In genomic region chr4:18292411-18292810, GRCh38 we compare ENCODE assay signal across 27 cellular contexts.
"Had no signal": no experiment of that assay in that cellular context is flagged by ENCODE, and none has a peak within 500 bp of the region (broad histone marks: within the 10 kb centered on the region; RNA-seq: fewer than 3 reads in every experiment).

No MANE protein-coding gene starts in this region.

- H3K4me3 ChIP-seq: stomach, suprapubic skin, testis, thoracic aorta, thyroid gland, tibial artery, tibial nerve, transverse colon, upper lobe of left lung, upper lobe of right lung, uterus, vagina had no signal

- H3K36me3 ChIP-seq: stomach, suprapubic skin, thoracic aorta, thyroid gland, tibial artery, tibial nerve, transverse colon, upper lobe of left lung, upper lobe of right lung, uterus, vagina had no signal

- H3K9me3 Mint-ChIP-seq: stimulated activated memory B cell treated with anti-CD40 and anti-IgM and Interleukin-4, amounts not matched to agents 10 μg/mL and 1 μg/mL and 100 μg/mL, for 72 hours; stimulated activated naive CD8-positive, alpha-beta T cell treated with anti-CD3 and anti-CD28 coated beads, Interleukin-15, amount 100 ng/mL, for 72 hours; stimulated activated naive CD8-positive, alpha-beta T cell treated with anti-CD3 and anti-CD28 coated beads, Interleukin-15, Interleukin-2, amounts not matched to agents 100 ng/mL and 50 ng/mL, for 24 hours; type B pancreatic cell had no signal

- H3K4me1 ChIP-seq: stomach, suprapubic skin, testis, thyroid gland, tibial artery, tibial nerve, transverse colon, upper lobe of left lung, upper lobe of right lung, uterus, vagina had no signal

- H3K27ac ChIP-seq: stomach, suprapubic skin, testis, thoracic aorta, thyroid gland, tibial artery, tibial nerve, transverse colon, upper lobe of left lung, upper lobe of right lung, uterus, vagina had no signal

- H3K4me1 Mint-ChIP-seq: stimulated activated effector memory CD8-positive, alpha-beta T cell treated with anti-CD3 and anti-CD28 coated beads, Interleukin-12 subunit alpha, Interleukin-12 subunit beta, amount 100 ng/mL, for 72 hours; stimulated activated memory B cell treated with anti-CD40 and anti-IgM and Interleukin-4, amounts not matched to agents 10 μg/mL and 1 μg/mL and 100 μg/mL, for 72 hours; stimulated activated naive B cell treated with anti-CD40 and anti-IgM and Interleukin-4, amounts not matched to agents 10 μg/mL and 1 μg/mL and 100 μg/mL, for 72 hours; stimulated activated naive CD8-positive, alpha-beta T cell treated with anti-CD3 and anti-CD28 coated beads, Interleukin-15, amount 100 ng/mL, for 72 hours had no signal

- DNase-seq: stimulated activated CD4-positive, alpha-beta T cell treated with anti-CD3 and anti-CD28 coated beads, Interleukin-2, amount 100 ng/mL, for 48 hours; stimulated activated CD4-positive, alpha-beta T cell treated with anti-CD3 and anti-CD28 coated beads, Interleukin-4, amount 100 ng/mL, for 1 hour; stimulated activated CD4-positive, alpha-beta T cell treated with anti-CD3 and anti-CD28 coated beads, Interleukin-4, amount 100 ng/mL, for 24 hours; stimulated activated CD4-positive, alpha-beta T cell treated with anti-CD3 and anti-CD28 coated beads, Interleukin-4, amount 100 ng/mL, for 4 hours; stimulated activated CD8-positive, alpha-beta memory T cell treated with anti-CD3 and anti-CD28 coated beads, Interleukin-4, amount 100 ng/mL, for 48 hours; stimulated activated naive B cell treated with anti-CD40 and anti-IgM and Interleukin-4, amounts not matched to agents 10 μg/mL and 1 μg/mL and 100 μg/mL, for 72 hours; stimulated activated naive CD4-positive, alpha-beta T cell; stimulated activated naive CD4-positive, alpha-beta T cell treated with Interleukin-2 at 50 U/mL for 16 hours; stimulated activated naive CD8-positive, alpha-beta T cell treated with anti-CD3 and anti-CD28 coated beads, Interleukin-15, amount 100 ng/mL, for 72 hours; stimulated activated naive CD8-positive, alpha-beta T cell treated with anti-CD3 and anti-CD28 coated beads, Interleukin-15, Interleukin-2, amounts not matched to agents 100 U/mL and 50 U/mL, for 24 hours; stomach; substantia nigra; testis; thyroid gland; tibial artery; transverse colon; upper lobe of left lung; upper lobe of right lung; uterus had no signal

- H3K27ac Mint-ChIP-seq: stimulated activated effector memory CD8-positive, alpha-beta T cell treated with anti-CD3 and anti-CD28 coated beads, Interleukin-12 subunit alpha, Interleukin-12 subunit beta, amount 100 ng/mL, for 72 hours; stimulated activated memory B cell treated with anti-CD40 and anti-IgM and Interleukin-4, amounts not matched to agents 10 μg/mL and 1 μg/mL and 100 μg/mL, for 72 hours; stimulated activated naive B cell treated with anti-CD40 and anti-IgM and Interleukin-4, amounts not matched to agents 10 μg/mL and 1 μg/mL and 100 μg/mL, for 72 hours; stimulated activated naive CD8-positive, alpha-beta T cell treated with anti-CD3 and anti-CD28 coated beads, Interleukin-15, amount 100 ng/mL, for 72 hours; stimulated activated naive CD8-positive, alpha-beta T cell treated with anti-CD3 and anti-CD28 coated beads, Interleukin-15, Interleukin-2, amounts not matched to agents 100 ng/mL and 50 ng/mL, for 24 hours; type B pancreatic cell had no signal

- H3K27me3 ChIP-seq: stomach, suprapubic skin, testis, thyroid gland, tibial artery, tibial nerve, transverse colon, upper lobe of left lung, upper lobe of right lung, uterus, vagina had no signal

- H3K4me3 Mint-ChIP-seq: stimulated activated effector memory CD8-positive, alpha-beta T cell treated with anti-CD3 and anti-CD28 coated beads, Interleukin-12 subunit alpha, Interleukin-12 subunit beta, amount 100 ng/mL, for 72 hours; stimulated activated memory B cell treated with anti-CD40 and anti-IgM and Interleukin-4, amounts not matched to agents 10 μg/mL and 1 μg/mL and 100 μg/mL, for 72 hours; stimulated activated naive B cell treated with anti-CD40 and anti-IgM and Interleukin-4, amounts not matched to agents 10 μg/mL and 1 μg/mL and 100 μg/mL, for 72 hours; stimulated activated naive CD8-positive, alpha-beta T cell treated with anti-CD3 and anti-CD28 coated beads, Interleukin-15, amount 100 ng/mL, for 72 hours; stimulated activated naive CD8-positive, alpha-beta T cell treated with anti-CD3 and anti-CD28 coated beads, Interleukin-15, Interleukin-2, amounts not matched to agents 100 ng/mL and 50 ng/mL, for 24 hours; type B pancreatic cell had no signal

- H3K36me3 Mint-ChIP-seq: stimulated activated effector memory CD8-positive, alpha-beta T cell treated with anti-CD3 and anti-CD28 coated beads, Interleukin-12 subunit alpha, Interleukin-12 subunit beta, amount 100 ng/mL, for 72 hours; stimulated activated memory B cell treated with anti-CD40 and anti-IgM and Interleukin-4, amounts not matched to agents 10 μg/mL and 1 μg/mL and 100 μg/mL, for 72 hours; stimulated activated naive B cell treated with anti-CD40 and anti-IgM and Interleukin-4, amounts not matched to agents 10 μg/mL and 1 μg/mL and 100 μg/mL, for 72 hours; type B pancreatic cell had no signal

- H3K9me3 ChIP-seq: stomach, suprapubic skin, testis, thoracic aorta, thyroid gland, tibial artery, tibial nerve, transverse colon, upper lobe of left lung, upper lobe of right lung, uterus, vagina had no signal

- H3K27me3 Mint-ChIP-seq: stimulated activated memory B cell treated with anti-CD40 and anti-IgM and Interleukin-4, amounts not matched to agents 10 μg/mL and 1 μg/mL and 100 μg/mL, for 72 hours; stimulated activated naive B cell treated with anti-CD40 and anti-IgM and Interleukin-4, amounts not matched to agents 10 μg/mL and 1 μg/mL and 100 μg/mL, for 72 hours; type B pancreatic cell had no signal
